Comparison of ENCODE assay signal across 24 cellular contexts in genomic region chr19:19502281-19502680, GRCh38. TPM values are rescaled to one million over a fixed set of nuclear protein-coding genes. Genes with fewer than 3 reads are reported as not detected.
"Had no signal": no experiment of that assay in that cellular context is flagged by ENCODE, and none has a peak within 500 bp of the region (broad histone marks: within the 10 kb centered on the region; RNA-seq: fewer than 3 reads in every experiment).

No MANE protein-coding gene starts in this region.

- H3K9ac ChIP-seq: KMS-11 had no signal

- ATAC-seq: K562 had no signal

- H3K9me3 ChIP-seq: SJSA1 had no signal

- DNase-seq: Kasumi-1, MM.1S, NCI-H1092 treated with DMSO at 0.1 percent for 48 hours, NCI-H1436, NCI-H187, NCI-H2029, NCI-H2081 treated with DMSO at 0.1 percent for 48 hours, NCI-H2171, NCI-H226, NCI-H446, NCI-H510A, NCI-H524 treated with DMSO at 0.1 percent for 48 hours, NCI-H69, NCI-H774, Right ventricle myocardium superior, RPMI8226, SIG-M5 had no signal

- FAIRE-seq: K562, RCC 7860 had no signal

- H3K4me3 ChIP-seq: K562, SJSA1, SK-N-MC had no signal

- H3K27me3 ChIP-seq: SJSA1 had no signal

- H3K4me1 ChIP-seq: SJSA1 had no signal

- H3K27ac ChIP-seq: KMS-11, SJSA1, SK-N-MC had no signal

RNA-seq across cellular contexts. Expression of gene YJEFN3, which starts 26.4 kb away (rescaled TPM):
- polyA plus RNA-seq: IgD-negative memory B cell had no signal

RNA-seq across cellular contexts. Expression of gene CILP2, which starts 35.8 kb away (rescaled TPM):
- total RNA-seq: HT1080 had no signal
- polyA plus RNA-seq: IgD-negative memory B cell had no signal
